In genomic region chr11:76610871-76611475, GRCh38 we compare ENCODE assay signal across 1 cellular context.
TF ChIP-seq lines count a peak whose summit lies in the region.

No MANE protein-coding gene starts in this region.

TF ChIP-seq in GM12878, 131 proteins besides CTCF, POLR2A, EP300 and RAD21:
- peak; percentile 30; the same call in 1 of the 2 replicates for TF ChIP-seq SMC3 (IDR thresholded peaks at IDR 0.05; ENCODE audit: borderline replicate concordance, low read length)
- no peak for TF ChIP-seq ZNF274 (IDR thresholded peaks at IDR 0.05; ENCODE audit: insufficient read depth, insufficient read length)
